9 cellular contexts compared by ENCODE assay signal in genomic region chr13:45055902-45056648, GRCh38.
DNase-seq lines count a peak whose midpoint lies in the region; ATAC-seq, FAIRE-seq and TF ChIP-seq lines count a peak whose summit lies in the region.
"Had no signal": no experiment of that assay in that cellular context is flagged by ENCODE, and none has a peak within 500 bp of the region (broad histone marks: within the 10 kb centered on the region; RNA-seq: fewer than 3 reads in every experiment).

No MANE protein-coding gene starts in this region.

- DNase-seq in HepG2 (ENCODE audit: low spot score) (no peak), right lobe of liver (no peak), left cardiac atrium (peak; percentile 25), uterus (peak; percentile 40 to 50), T-helper 17 cell (no peak), retina (no peak)
- no peak for DNase-seq in activated CD4-positive, CD25-positive, alpha-beta regulatory T cell (lab: John Stamatoyannopoulos, UW)
- DNase-seq: MM.1S had no signal

- no peak overlapping the region for H3K27ac Mint-ChIP-seq in activated T-helper 17 cell treated with anti-CD3 and anti-CD28 coated beads, Interleukin-2, amount 50 U/mL, for 72 hours
- H3K27ac Mint-ChIP-seq in T-helper 17 cell = no peak overlapping the region

- peak overlapping the region; percentile 39 for H2AFZ ChIP-seq in HepG2 (ENCODE audit: low read length)

- peak; percentile 51 for ATAC-seq in HepG2
- ATAC-seq in right lobe of liver = no peak
- peak; percentile 46 for ATAC-seq in activated T-helper 17 cell treated with anti-CD3 and anti-CD28 coated beads, Interleukin-2, amount 50 U/mL, for 72 hours (replicated peaks)
- peak; percentile 63 to 67 for ATAC-seq in left cardiac atrium
- no peak for ATAC-seq in T-helper 17 cell

- 22% methylated on average over 7 of the region's 7 CpGs for WGBS in HepG2 (ENCODE audit: low lambda C conversion rate)
- 49% methylated on average over 7 of the region's 7 CpGs for WGBS in right lobe of liver (ENCODE audit: insufficient coverage, low coverage, low lambda C conversion rate, missing lambda C conversion rate)

- no peaks in the 10 kb centered on the region for H3K79me2 ChIP-seq in HepG2 (ENCODE audit: insufficient read depth, low read length)

- CTCF ChIA-PET in HepG2 (lab: Yijun Ruan, JAX; ENCODE audit: low intra/inter-chr PET ratio, low total read pairs) = no interaction called here

- no peak for FAIRE-seq in HepG2 (lab: Jason Lieb, UNC)

- H4K20me1 ChIP-seq in HepG2 (ENCODE audit: insufficient read depth, low read length) = no peaks in the 10 kb centered on the region

- intact Hi-C loops in HepG2 (cut with micrococcal nuclease; ENCODE audit: unreplicated experiment) (no loop called here), right lobe of liver (cut with DNase I) (loop anchor here in 1 of 2 donors (10.0 kb wide), 1 partner anchor 249 kb away; no protein-coding TSS in a partner anchor), left cardiac atrium (cut with DNase I) (no loop called here), uterus (cut with DNase I; ENCODE audit: low total_unique reads) (no loop called here)

- H3K9me3 ChIP-seq in HepG2 (ENCODE audit: low read length) (no peaks in the 10 kb centered on the region), right lobe of liver (no peaks in the 10 kb centered on the region), uterus (no peaks in the 10 kb centered on the region), T-helper 17 cell (ENCODE audit: control insufficient read depth, low read length, poor library complexity, severe bottlenecking) (no peaks in the 10 kb centered on the region)

- H3K9me3 Mint-ChIP-seq in activated T-helper 17 cell treated with anti-CD3 and anti-CD28 coated beads, Interleukin-2, amount 50 U/mL, for 72 hours = no peaks in the 10 kb centered on the region

- H3K36me3 ChIP-seq in HepG2 (replicated peaks in 1 of 2; ENCODE audit: control insufficient read depth in 1 of 2, insufficient read depth in 2 of 2, low read length in 2 of 2) (no peaks in the 10 kb centered on the region), right lobe of liver (no peaks in the 10 kb centered on the region), uterus (no peaks in the 10 kb centered on the region)

- TF ChIP-seq POLR2A in HepG2 (IDR thresholded peaks at IDR 0.05; ENCODE audit: insufficient read depth in 1 of 2, low read depth in 2 of 2, low read length in 2 of 2) = no peak
- no peak for TF ChIP-seq POLR2A in right lobe of liver (IDR thresholded peaks at IDR 0.05)
- no peak for TF ChIP-seq POLR2A in uterus (IDR thresholded peaks at IDR 0.05)

- TF ChIP-seq RAD21 in HepG2 (CRISPR knock-in tag; IDR thresholded peaks at IDR 0.05) = no peak

- no peak overlapping the region for H3K27ac ChIP-seq in HepG2 (ENCODE audit: extremely low read length, insufficient read depth, low read length)
- H3K27ac ChIP-seq in right lobe of liver = no peak overlapping the region
- H3K27ac ChIP-seq in uterus = peak overlapping the region; percentile 69 to 81

- H3K4me1 Mint-ChIP-seq in activated T-helper 17 cell treated with anti-CD3 and anti-CD28 coated beads, Interleukin-2, amount 50 U/mL, for 72 hours = peaks cover 13% of the 10 kb centered on the region
- peaks cover 7% of the 10 kb centered on the region for H3K4me1 Mint-ChIP-seq in T-helper 17 cell

- peak overlapping the region; percentile 45 for H3K4me2 ChIP-seq in HepG2 (ENCODE audit: low read depth, low read length)

- peaks cover 0 to 3% of the 10 kb centered on the region in 2 experiments; a peak in 1 of 5 replicates for H3K27me3 ChIP-seq in HepG2 (ENCODE audit: control insufficient read depth in 1 of 2, insufficient read depth in 2 of 2, low read length in 2 of 2)
- H3K27me3 ChIP-seq in right lobe of liver = no peaks in the 10 kb centered on the region
- H3K27me3 ChIP-seq in uterus = no peaks in the 10 kb centered on the region

- H3K4me3 ChIP-seq in HepG2 (replicated peaks in 1 of 3; ENCODE audit: insufficient read depth in 1 of 3, low read depth in 2 of 3, low read length in 3 of 3) (peak overlapping the region in 1 of 3 experiments; percentile 33; a peak in 1 of 6 replicates), right lobe of liver (no peak overlapping the region), uterus (no peak overlapping the region)

- no peak overlapping the region for H3K9ac ChIP-seq in HepG2 (ENCODE audit: insufficient read depth, low read depth, low read length)

- no TSS peak for BruUV-seq in HepG2 (replicated peaks; lab: Mats Ljungman, UMichigan)

- no peaks in the 10 kb centered on the region for H3K4me1 ChIP-seq in HepG2 (ENCODE audit: insufficient read depth, low read length)
- no peaks in the 10 kb centered on the region for H3K4me1 ChIP-seq in right lobe of liver
- H3K4me1 ChIP-seq in uterus = peaks cover 5 to 8% of the 10 kb centered on the region in 2 donors

- TF ChIP-seq CTCF in HepG2 (CRISPR knock-in tag; IDR thresholded peaks at IDR 0.05) (no peak), right lobe of liver (IDR thresholded peaks at IDR 0.05) (no peak), uterus (IDR thresholded peaks at IDR 0.05) (no peak)

- in situ Hi-C loops in HepG2 (cut with HindIII; ENCODE audit: extremely low pct_ligation_motif_present, low pct_unique_long_range_greater_than_20kb) = no loop called here

- H3K36me3 Mint-ChIP-seq in activated T-helper 17 cell treated with anti-CD3 and anti-CD28 coated beads, Interleukin-2, amount 50 U/mL, for 72 hours (ENCODE audit: low read depth) = no peaks in the 10 kb centered on the region
- peaks cover 2% of the 10 kb centered on the region for H3K36me3 Mint-ChIP-seq in T-helper 17 cell (ENCODE audit: low read depth)

- peak overlapping the region; percentile 60 for H3K4me3 Mint-ChIP-seq in activated T-helper 17 cell treated with anti-CD3 and anti-CD28 coated beads, Interleukin-2, amount 50 U/mL, for 72 hours
- H3K4me3 Mint-ChIP-seq in T-helper 17 cell = no peak overlapping the region

- TF ChIP-seq EP300 in HepG2 (IDR thresholded peaks at IDR 0.05; ENCODE audit: low read depth in 2 of 2, low read length in 2 of 2) (no peak), HepG2 (CRISPR knock-in tag; IDR thresholded peaks at IDR 0.05; ENCODE audit: borderline replicate concordance) (no peak)

- H3K27me3 Mint-ChIP-seq in activated T-helper 17 cell treated with anti-CD3 and anti-CD28 coated beads, Interleukin-2, amount 50 U/mL, for 72 hours = peaks cover 32% of the 10 kb centered on the region
- peaks cover 37% of the 10 kb centered on the region for H3K27me3 Mint-ChIP-seq in T-helper 17 cell

- POLR2A ChIA-PET in HepG2 (lab: Yijun Ruan, JAX) = no interaction called here

TF ChIP-seq in HepG2, 621 proteins besides CTCF, POLR2A, EP300 and RAD21:
- TF ChIP-seq ZNF143 (CRISPR knock-in tag; IDR thresholded peaks at IDR 0.05) (peak; percentile 65), SNAPC2 (CRISPR knock-in tag; IDR thresholded peaks at IDR 0.05) (no peak), USF2 (IDR thresholded peaks at IDR 0.05; ENCODE audit: low read depth, low read length) (no peak), USF2 (CRISPR knock-in tag; IDR thresholded peaks at IDR 0.05; ENCODE audit: borderline replicate concordance) (peak; percentile 61; the same call in 1 of the 2 replicates), ZNF879 (CRISPR knock-in tag; IDR thresholded peaks at IDR 0.05) (no peak), ZNF232 (CRISPR knock-in tag; IDR thresholded peaks at IDR 0.05; ENCODE audit: borderline replicate concordance) (no peak), ZNF788 (CRISPR knock-in tag; IDR thresholded peaks at IDR 0.05; ENCODE audit: borderline replicate concordance) (no peak), NR2F1 (CRISPR knock-in tag; IDR thresholded peaks at IDR 0.05) (no peak), NFYC (CRISPR knock-in tag; IDR thresholded peaks at IDR 0.05) (0 out of 2 replicates have a peak, but pooled peaks have one; percentile 26), JARID2 (CRISPR knock-in tag; IDR thresholded peaks at IDR 0.05; ENCODE audit: insufficient replicate concordance) (no peak), ZNF33A (CRISPR knock-in tag; IDR thresholded peaks at IDR 0.05; ENCODE audit: borderline replicate concordance) (no peak)

Comparison
In these comparisons a context has a peak if more than half of its experiments do, and no peak if none do; other contexts are left out.
1. ATAC-seq: peak in HepG2 (single experiment), activated T-helper 17 cell treated with anti-CD3 and anti-CD28 coated beads, Interleukin-2, amount 50 U/mL, for 72 hours (single experiment) and left cardiac atrium (2 of 2); none in right lobe of liver (0 of 4) and T-helper 17 cell (single experiment).
2. DNase-seq: peak in left cardiac atrium (single experiment) and uterus (2 of 2); none in HepG2 (single experiment), right lobe of liver (0 of 3), T-helper 17 cell (0 of 3), retina (single experiment) and activated CD4-positive, CD25-positive, alpha-beta regulatory T cell (0 of 4).
3. H3K27ac ChIP-seq: peak in uterus (2 of 2); none in HepG2 (single experiment) and right lobe of liver (0 of 3).